In genomic region chr7:20306499-20306946, GRCh38 we compare ENCODE assay signal across 17 cellular contexts. TPM values are rescaled to one million over a fixed set of nuclear protein-coding genes. Genes with fewer than 3 reads are reported as not detected.
DNase-seq lines count a peak whose midpoint lies in the region; ATAC-seq and TF ChIP-seq lines count a peak whose summit lies in the region.
"Had no signal": no experiment of that assay in that cellular context is flagged by ENCODE, and none has a peak within 500 bp of the region (broad histone marks: within the 10 kb centered on the region; RNA-seq: fewer than 3 reads in every experiment).

No MANE protein-coding gene starts in this region.

- H3K9me3 ChIP-seq in OCI-LY1 (ENCODE audit: low read length), result no peaks in the 10 kb centered on the region

- peak overlapping the region; percentile 52 for H3K4me3 ChIP-seq in OCI-LY1 (ENCODE audit: low read depth, low read length, poor library complexity, severe bottlenecking)
- H3K4me3 ChIP-seq: lung had no signal

- H3K36me3 Mint-ChIP-seq in endothelial cell (ENCODE audit: low read depth, unreplicated experiment), result no peaks in the 10 kb centered on the region
- no peaks in the 10 kb centered on the region for H3K36me3 Mint-ChIP-seq in neural crest cell (ENCODE audit: low read depth)

- peak overlapping the region; percentile 57 for H3K9ac ChIP-seq in OCI-LY1 (ENCODE audit: low read length)

- H3K4me1 Mint-ChIP-seq in endothelial cell (ENCODE audit: unreplicated experiment) (peaks cover 11% of the 10 kb centered on the region), neural crest cell (peaks cover 53% of the 10 kb centered on the region)
- H3K4me1 Mint-ChIP-seq: central memory CD8-positive, alpha-beta T cell had no signal

- H3K27me3 Mint-ChIP-seq in endothelial cell (ENCODE audit: unreplicated experiment), result no peaks in the 10 kb centered on the region
- H3K27me3 Mint-ChIP-seq in neural crest cell (ENCODE audit: low read depth), result no peaks in the 10 kb centered on the region
- H3K27me3 Mint-ChIP-seq: central memory CD8-positive, alpha-beta T cell had no signal

- H3K27ac Mint-ChIP-seq in endothelial cell (ENCODE audit: unreplicated experiment), result peak overlapping the region; percentile 62
- peak overlapping the region; percentile 96 for H3K27ac Mint-ChIP-seq in neural crest cell (ENCODE audit: unreplicated experiment)

- peaks cover 99% of the 10 kb centered on the region for H3K4me1 ChIP-seq in OCI-LY1 (ENCODE audit: insufficient read depth, low read length, severe bottlenecking)

- no peaks in the 10 kb centered on the region for H3K79me2 ChIP-seq in OCI-LY1 (ENCODE audit: insufficient read depth, low read length)

- ATAC-seq in GM19324 (IDR thresholded peaks at IDR 0.05; ENCODE audit: low FRiP score, unreplicated experiment), result no peak
- ATAC-seq in GM19351 (IDR thresholded peaks at IDR 0.05; ENCODE audit: unreplicated experiment), result no peak

- H3K4me3 Mint-ChIP-seq in endothelial cell (ENCODE audit: unreplicated experiment), result no peak overlapping the region
- peak overlapping the region; percentile 9 for H3K4me3 Mint-ChIP-seq in neural crest cell
- H3K4me3 Mint-ChIP-seq: central memory CD8-positive, alpha-beta T cell had no signal

- no peaks in the 10 kb centered on the region for H3K27me3 ChIP-seq in OCI-LY1 (ENCODE audit: insufficient read depth, low read length)

- H3K9me3 Mint-ChIP-seq in endothelial cell (ENCODE audit: unreplicated experiment) (no peaks in the 10 kb centered on the region), neural crest cell (peaks cover under 1% of the 10 kb centered on the region)
- H3K9me3 Mint-ChIP-seq: central memory CD8-positive, alpha-beta T cell had no signal

- no peak for TF ChIP-seq CTCF in OCI-LY1 (IDR thresholded peaks at IDR 0.05; ENCODE audit: low read length)
- no peak for TF ChIP-seq CTCF in endothelial cell (IDR thresholded peaks at IDR 0.05; ENCODE audit: unreplicated experiment)
- TF ChIP-seq CTCF in neural crest cell (conservative IDR thresholded peaks at IDR 0.05), result no peak

- H3F3A ChIP-seq in OCI-LY1 (ENCODE audit: insufficient read depth, low read length), result peaks cover 14% of the 10 kb centered on the region; the same call in 1 of the 2 replicates

- H3K9me2 ChIP-seq in OCI-LY1 (ENCODE audit: low read depth, low read length), result no peaks in the 10 kb centered on the region

- H3K36me3 ChIP-seq in OCI-LY1 (ENCODE audit: insufficient read depth, low read length), result no peaks in the 10 kb centered on the region

- peak overlapping the region; percentile 73 for H3K4me2 ChIP-seq in OCI-LY1 (ENCODE audit: low read length)

- H2AFZ ChIP-seq in OCI-LY1 (ENCODE audit: low read length), result no peak overlapping the region

- peak; percentile 82 for DNase-seq in Daoy (ENCODE audit: low read depth)
- DNase-seq in endothelial cell (ENCODE audit: low spot score), result no peak
- no peak for DNase-seq in neural crest cell (ENCODE audit: low read depth, low spot score)
- DNase-seq in 8988T, result no peak
- no peak for DNase-seq in DMS79 (lab: John Stamatoyannopoulos, UW)
- DNase-seq: activated CD8-positive, alpha-beta memory T cell treated with anti-CD3 and anti-CD28 coated beads for 24 hours; activated naive CD4-positive, alpha-beta T cell treated with anti-CD3 and anti-CD28 coated beads, Interleukin-2, amount 50 U/mL, for 16 hours; AML-193; GOT3; NCI-H526; posterior cingulate gyrus had no signal

- peak overlapping the region; percentile 94 for H3K27ac ChIP-seq in OCI-LY1 (ENCODE audit: low read depth, low read length, poor library complexity, severe bottlenecking)
- H3K27ac ChIP-seq: epithelial cell of prostate had no signal

- no peaks in the 10 kb centered on the region for H4K20me1 ChIP-seq in OCI-LY1 (ENCODE audit: insufficient read depth, low read length)

RNA-seq across cellular contexts. Expression of gene ITGB8, which starts 24.2 kb away (rescaled TPM):
- total RNA-seq in Daoy (2014; rRNA removed; shearing (Covaris generic)), result 32.0 and 32.9 TPM in 2 replicates
- total RNA-seq in endothelial cell (ENCODE audit: unreplicated experiment), result 0.69 TPM
- total RNA-seq in neural crest cell, result 18.2 and 19.9 TPM in 2 replicates

Comparison
In these comparisons a context has a peak if more than half of its experiments do, and no peak if none do; other contexts are left out.
1. RNA of gene ITGB8, which starts 24.2 kb away (total RNA-seq): 32.0 to 32.9 TPM in Daoy and 18.2 to 19.9 TPM in neural crest cell; 0.69 TPM in endothelial cell (single experiment); every median in the first group is over 10 times any median in the second.